9 cellular contexts compared by ENCODE assay signal in the genomic region with DNA sequence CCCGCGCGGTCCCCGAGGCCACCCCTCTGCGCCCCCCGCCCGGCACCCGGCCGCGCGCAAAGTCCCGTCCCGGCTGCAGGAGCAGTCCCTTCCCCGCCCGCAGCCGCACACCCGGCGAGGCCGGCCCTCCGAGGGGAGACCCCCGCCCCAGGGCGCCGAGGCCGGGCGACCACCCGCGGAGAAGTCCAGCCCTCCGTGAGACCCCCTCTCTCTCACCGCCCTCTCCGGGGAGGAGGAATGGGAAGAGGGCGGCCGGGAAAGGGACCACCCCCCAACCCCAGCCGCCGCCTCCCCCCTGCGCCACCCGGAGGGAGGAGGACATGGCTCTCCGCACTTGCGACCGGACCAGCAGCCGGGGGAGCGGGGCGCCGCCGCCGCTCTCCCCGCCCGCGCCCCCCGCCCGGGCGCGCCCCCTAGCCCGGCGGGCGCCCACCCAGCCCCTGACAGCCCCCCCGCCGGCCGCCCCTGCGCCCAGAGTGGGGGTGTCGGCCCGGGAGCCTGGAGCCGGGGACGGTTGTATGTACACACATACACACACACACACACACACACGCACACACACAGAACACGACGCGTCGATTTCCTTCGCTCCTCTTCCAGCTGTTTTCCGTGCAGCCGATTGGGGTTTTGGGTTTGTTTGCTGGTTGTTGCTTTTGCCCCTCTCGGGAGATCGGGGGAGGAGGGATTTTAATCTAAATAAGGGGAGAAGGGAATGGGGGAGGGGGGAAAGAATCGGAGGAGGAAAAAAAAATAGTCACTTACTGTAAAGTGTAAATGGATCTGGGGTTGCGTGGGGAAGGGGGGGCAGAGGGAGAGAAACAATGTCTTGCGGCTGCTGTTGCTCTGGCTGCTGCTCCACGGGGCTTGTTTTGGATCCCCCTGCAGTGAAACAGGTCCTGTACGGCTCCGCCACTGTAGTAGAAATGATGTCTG. TPM values are rescaled to one million over a fixed set of nuclear protein-coding genes. Genes with fewer than 3 reads are reported as not detected.
DNase-seq lines count a peak whose midpoint lies in the region; ATAC-seq, FAIRE-seq and TF ChIP-seq lines count a peak whose summit lies in the region.
"Had no signal": no experiment of that assay in that cellular context is flagged by ENCODE, and none has a peak within 500 bp of the region (broad histone marks: within the 10 kb centered on the region; RNA-seq: fewer than 3 reads in every experiment).

A gene (minus strand): TSS at position 925 of the 933 bp plus-strand sequence.

- peak; percentile 34 to 69 (median 45) for DNase-seq in CD4-positive, alpha-beta T cell
- DNase-seq in GM23338 (ENCODE audit: low spot score) (peak; percentile 69), PC-3 (peak; percentile 46), activated gamma-delta T cell treated with Interleukin-2 at 50 U/mL for 16 hours (peak; percentile 55), frontal cortex (ENCODE audit: low spot score in 2 of 2) (peak in 1 of 2 donors; percentile 77), tibial nerve (ENCODE audit: low spot score in 2 of 2) (peak; percentile 39 to 76), inferior parietal cortex (ENCODE audit: extremely low spot score) (no peak)

- POLR2A ChIA-PET in CD4-positive, alpha-beta T cell (lab: Charles Lee) = interaction anchor here (0.8 to 4.1 kb wide), 25 partner anchors 10 to 946 kb away, joined by 3 to 33 read pairs (median 8); a partner anchor contains a TSS
- POLR2A ChIA-PET in PC-3 (lab: Charles Lee; ENCODE audit: unreplicated experiment) = interaction anchor here (0.6 to 0.7 kb wide), 3 partner anchors 70 to 441 kb away, joined by 4 to 7 read pairs (median 6); no protein-coding TSS in a partner anchor

- no peaks in the 10 kb centered on the region for H3K9me3 Mint-ChIP-seq in CD4-positive, alpha-beta T cell
- no peaks in the 10 kb centered on the region for H3K9me3 Mint-ChIP-seq in GM23338

- H3K27me3 Mint-ChIP-seq in CD4-positive, alpha-beta T cell = peaks cover 4% of the 10 kb centered on the region
- H3K27me3 Mint-ChIP-seq in GM23338 (ENCODE audit: insufficient read depth, low read depth, poor library complexity) = peaks cover 24% of the 10 kb centered on the region

- intact Hi-C loops in CD4-positive, alpha-beta T cell (cut with DNase I, micrococcal nuclease) = loop anchor here (1.0 to 10.0 kb wide), 13 partner anchors 8 to 1504 kb away; a partner anchor contains a TSS
- intact Hi-C loops in PC-3 (cut with micrococcal nuclease) = no loop called here

- no peaks in the 10 kb centered on the region for H3F3A ChIP-seq in GM23338 (replicated peaks; ENCODE audit: low read depth)
- H3F3A ChIP-seq in PC-3 (ENCODE audit: low read length, unreplicated experiment) = peaks cover under 1% of the 10 kb centered on the region
- peaks cover 11% of the 10 kb centered on the region for H3F3A ChIP-seq in neural cell (ENCODE audit: insufficient read depth, low read length, poor library complexity, severe bottlenecking)

- TSS peak; percentile 36 for BruUV-seq in PC-3 (replicated peaks; lab: Mats Ljungman, UMichigan)

- no peaks in the 10 kb centered on the region for H3K9me2 ChIP-seq in GM23338 (ENCODE audit: insufficient read depth)
- no peaks in the 10 kb centered on the region for H3K9me2 ChIP-seq in PC-3 (replicated peaks; ENCODE audit: low read length)
- no peaks in the 10 kb centered on the region for H3K9me2 ChIP-seq in neural cell (ENCODE audit: insufficient read depth, low read length)

- FAIRE-seq in frontal cortex (lab: Jason Lieb, UNC) = no peak
- FAIRE-seq: TTC549 had no signal

- peak within 1 kb of the TSS; percentile 95 for H3K9ac ChIP-seq in PC-3 (ENCODE audit: low read length)
- peak within 1 kb of the TSS; percentile 97 for H3K9ac ChIP-seq in neural cell (ENCODE audit: low read length)

- H4K20me1 ChIP-seq in GM23338 (replicated peaks; ENCODE audit: insufficient read depth) = no peaks in the 10 kb centered on the region
- no peaks in the 10 kb centered on the region for H4K20me1 ChIP-seq in PC-3 (ENCODE audit: low read length)
- H4K20me1 ChIP-seq in neural cell (ENCODE audit: insufficient read depth) = no peaks in the 10 kb centered on the region

- peak within 1 kb of the TSS; percentile 98 for H3K27ac Mint-ChIP-seq in CD4-positive, alpha-beta T cell
- 0 out of 2 replicates have a peak within 1 kb of the TSS, but pooled peaks have one; percentile 6 for H3K27ac Mint-ChIP-seq in GM23338

- peak within 1 kb of the TSS; percentile 98 for H3K27ac ChIP-seq in CD4-positive, alpha-beta T cell (ENCODE audit: low read depth, low read length)
- H3K27ac ChIP-seq in GM23338 (ENCODE audit: low read depth) = peak within 1 kb of the TSS; percentile 57; the same call in 1 of the 2 replicates
- H3K27ac ChIP-seq in PC-3 (ENCODE audit: low read length) = peak within 1 kb of the TSS; percentile 97
- H3K27ac ChIP-seq in neural cell (ENCODE audit: low read length) = peak within 1 kb of the TSS; percentile 98
- peak within 1 kb of the TSS; percentile 95 to 99 (median 96) for H3K27ac ChIP-seq in tibial nerve

- H3K4me1 Mint-ChIP-seq in CD4-positive, alpha-beta T cell (ENCODE audit: low read depth) = peaks cover 65% of the 10 kb centered on the region
- peaks cover 29% of the 10 kb centered on the region for H3K4me1 Mint-ChIP-seq in GM23338

- H3K36me3 ChIP-seq in GM23338 (ENCODE audit: insufficient read depth) = no peaks in the 10 kb centered on the region
- H3K36me3 ChIP-seq in PC-3 (ENCODE audit: low read depth, low read length) = no peaks in the 10 kb centered on the region
- H3K36me3 ChIP-seq in neural cell (ENCODE audit: insufficient read depth, low read length) = no peaks in the 10 kb centered on the region
- no peaks in the 10 kb centered on the region for H3K36me3 ChIP-seq in tibial nerve

- H3K9me3 ChIP-seq in CD4-positive, alpha-beta T cell (ENCODE audit: control insufficient read depth, low read length) = no peaks in the 10 kb centered on the region
- no peaks in the 10 kb centered on the region for H3K9me3 ChIP-seq in PC-3 (ENCODE audit: low read length)
- no peaks in the 10 kb centered on the region for H3K9me3 ChIP-seq in neural cell (ENCODE audit: low read length)
- H3K9me3 ChIP-seq in tibial nerve = no peaks in the 10 kb centered on the region

- CTCF ChIA-PET in CD4-positive, alpha-beta T cell (lab: Charles Lee) = interaction anchor here (0.6 to 3.1 kb wide), 21 partner anchors 10 to 630 kb away, joined by 3 to 18 read pairs (median 4); no protein-coding TSS in a partner anchor
- CTCF ChIA-PET in PC-3 (lab: Charles Lee) = interaction anchor here (0.5 to 1.7 kb wide), 5 partner anchors 46 to 204 kb away, joined by 3 to 18 read pairs (median 3); no protein-coding TSS in a partner anchor

- H3K4me2 ChIP-seq in GM23338 (peak within 1 kb of the TSS; percentile 91), PC-3 (ENCODE audit: low read length) (peak within 1 kb of the TSS; percentile 93), neural cell (ENCODE audit: low read length) (peak within 1 kb of the TSS; percentile 82)

- TF ChIP-seq POLR2A in tibial nerve (IDR thresholded peaks at IDR 0.05) = peak in 1 of 2 donors; percentile 43

- peaks cover 10% of the 10 kb centered on the region for H3K4me1 ChIP-seq in GM23338 (ENCODE audit: insufficient read depth)
- peaks cover 54% of the 10 kb centered on the region for H3K4me1 ChIP-seq in PC-3 (ENCODE audit: insufficient read depth, low read length)
- H3K4me1 ChIP-seq in tibial nerve = peaks cover 0 to 38% (median 12%) of the 10 kb centered on the region in 4 donors

- H2AFZ ChIP-seq in GM23338 (peak within 1 kb of the TSS; percentile 85), PC-3 (ENCODE audit: low read length) (peak within 1 kb of the TSS; percentile 56), neural cell (ENCODE audit: low read depth, low read length) (peak within 1 kb of the TSS; percentile 61)

- no peaks in the 10 kb centered on the region for H3K27me3 ChIP-seq in CD4-positive, alpha-beta T cell (ENCODE audit: control insufficient read depth, insufficient read depth, low read length)
- H3K27me3 ChIP-seq in GM23338 (ENCODE audit: insufficient read depth) (peaks cover 16% of the 10 kb centered on the region), PC-3 (ENCODE audit: low read length) (no peaks in the 10 kb centered on the region), neural cell (ENCODE audit: insufficient read depth, low read depth, low read length) (no peaks in the 10 kb centered on the region), tibial nerve (no peaks in the 10 kb centered on the region)

- no peak for TF ChIP-seq RAD21 in neural cell (conservative IDR thresholded peaks at IDR 0.05)

- H3K79me2 ChIP-seq in GM23338 (replicated peaks; ENCODE audit: insufficient read depth) (0 out of 2 replicates have a peak, but pooled peaks cover 4% of the 10 kb centered on the region), PC-3 (ENCODE audit: low read length) (peaks cover 67% of the 10 kb centered on the region), neural cell (replicated peaks; ENCODE audit: insufficient read depth, low read length) (peaks cover 16% of the 10 kb centered on the region)

- peak; percentile 35 for ATAC-seq in CD4-positive, alpha-beta T cell (ENCODE audit: poor library complexity)
- ATAC-seq in GM23338 (peak; percentile 1; the same call in 2 of the 3 replicates), PC-3 (no peak; the same call in 1 of the 2 replicates)

- no peak for TF ChIP-seq EP300 in neural cell (conservative IDR thresholded peaks at IDR 0.05; ENCODE audit: poor library complexity, severe bottlenecking)
- TF ChIP-seq EP300 in tibial nerve (IDR thresholded peaks at IDR 0.05) = peak in 1 of 2 donors; percentile 52

- no peak for TF ChIP-seq CTCF in CD4-positive, alpha-beta T cell (IDR thresholded peaks at IDR 0.05)
- TF ChIP-seq CTCF in GM23338 (conservative IDR thresholded peaks at IDR 0.05; ENCODE audit: low read depth in 2 of 2) (no peak), PC-3 (conservative IDR thresholded peaks at IDR 0.05; ENCODE audit: low read depth, low read length) (no peak), neural cell (IDR thresholded peaks at IDR 0.05; ENCODE audit: poor library complexity, severe bottlenecking) (no peak), tibial nerve (IDR thresholded peaks at IDR 0.05) (no peak)

- peak within 1 kb of the TSS; percentile 99 for H3K4me3 Mint-ChIP-seq in CD4-positive, alpha-beta T cell
- peak within 1 kb of the TSS; percentile 92 for H3K4me3 Mint-ChIP-seq in GM23338

- WGBS in tibial nerve, 2 donors = 0 to 1% methylated on average over 16 to 34 of the region's 79 CpGs

- H3K4me3 ChIP-seq in GM23338 (peak within 1 kb of the TSS; percentile 68), PC-3 (ENCODE audit: low read length) (peak within 1 kb of the TSS; percentile 95), neural cell (ENCODE audit: low read length) (peak within 1 kb of the TSS; percentile 82), tibial nerve (peak within 1 kb of the TSS; percentile 67 to 96 (median 89))

- H3K36me3 Mint-ChIP-seq in CD4-positive, alpha-beta T cell (ENCODE audit: low read depth) = peaks cover 35% of the 10 kb centered on the region
- H3K36me3 Mint-ChIP-seq in GM23338 (ENCODE audit: low read depth) = no peaks in the 10 kb centered on the region

RNA-seq across cellular contexts. Expression of the gene that starts here (rescaled TPM):
- total RNA-seq in CD4-positive, alpha-beta T cell = 10 to 100 TPM; 74.2 to 76.7 TPM
- total RNA-seq in GM23338 (2014; rRNA removed; shearing (Covaris generic)) = 8.2 and 9.1 TPM in 2 replicates
- polyA plus RNA-seq in GM23338 (2016; fragmentation: Nextera tagmentation; extraction: Ambion mirVana) (3.9 and 4.8 TPM in 2 replicates), neural cell (23.6 and 28.2 TPM in 2 replicates)
- total RNA-seq in PC-3 (2014; rRNA removed) (19.1 and 27.0 TPM in 2 replicates), frontal cortex (52.2 TPM), tibial nerve (10 to 100 TPM; 24.9 to 48.0 (median 36.8) TPM)
- polyA minus RNA-seq in neural cell = 103 and 128 TPM in 2 replicates
